Comparison of ENCODE assay signal across 1 cellular context in genomic region chr16:82083710-82084353, GRCh38.
TF ChIP-seq lines count a peak whose summit lies in the region.

No MANE protein-coding gene starts in this region.

TF ChIP-seq in HepG2, 621 proteins besides CTCF, POLR2A, EP300 and RAD21 (continued from another document and continues in another):
- TF ChIP-seq ZNF44 (CRISPR knock-in tag; IDR thresholded peaks at IDR 0.05) (0 out of 2 replicates have a peak, but pooled peaks have one; percentile 27), HNF4G (IDR thresholded peaks at IDR 0.05; ENCODE audit: borderline replicate concordance, low read depth, low read length) (peak; percentile 43; the same call in 1 of the 2 replicates), HNF4G (CRISPR knock-in tag; IDR thresholded peaks at IDR 0.05; ENCODE audit: borderline replicate concordance, low read depth) (no peak), NONO (IDR thresholded peaks at IDR 0.05) (no peak), NONO (CRISPR knock-in tag; conservative IDR thresholded peaks at IDR 0.05) (no peak), ATF7 (IDR thresholded peaks at IDR 0.05) (no peak), ATF7 (CRISPR knock-in tag; IDR thresholded peaks at IDR 0.05) (no peak), ZNF740 (CRISPR knock-in tag; IDR thresholded peaks at IDR 0.05) (0 out of 2 replicates have a peak, but pooled peaks have one; percentile 39), FLYWCH1 (CRISPR knock-in tag; IDR thresholded peaks at IDR 0.05) (no peak), PRPF4 (IDR thresholded peaks at IDR 0.05; ENCODE audit: low read depth, low read length, poor library complexity, severe bottlenecking) (no peak), ZGPAT (CRISPR knock-in tag; IDR thresholded peaks at IDR 0.05) (peak; percentile 36), GFI1 (CRISPR knock-in tag; IDR thresholded peaks at IDR 0.05; ENCODE audit: borderline replicate concordance) (peak; percentile 66), E2F5 (CRISPR knock-in tag; conservative IDR thresholded peaks at IDR 0.05) (no peak), ZNF720 (CRISPR knock-in tag; IDR thresholded peaks at IDR 0.05) (no peak), REL (CRISPR knock-in tag; conservative IDR thresholded peaks at IDR 0.05) (no peak), IKZF5 (CRISPR knock-in tag; IDR thresholded peaks at IDR 0.05) (no peak), ZNF660 (CRISPR knock-in tag; IDR thresholded peaks at IDR 0.05; ENCODE audit: borderline replicate concordance, low read depth) (0 out of 2 replicates have a peak, but pooled peaks have one; percentile 62), SP5 (CRISPR knock-in tag; IDR thresholded peaks at IDR 0.05; ENCODE audit: borderline replicate concordance, low read depth) (peak; percentile 60), GLI4 (CRISPR knock-in tag; IDR thresholded peaks at IDR 0.05; ENCODE audit: borderline replicate concordance) (no peak), TCF7 (IDR thresholded peaks at IDR 0.05; ENCODE audit: low read depth) (peak; percentile 50), ZNF264 (CRISPR knock-in tag; IDR thresholded peaks at IDR 0.05) (peak; percentile 43; the same call in 1 of the 2 replicates), ZNF501 (CRISPR knock-in tag; IDR thresholded peaks at IDR 0.05) (0 out of 2 replicates have a peak, but pooled peaks have one; percentile 63), ZNF615 (CRISPR knock-in tag; IDR thresholded peaks at IDR 0.05; ENCODE audit: borderline replicate concordance) (no peak), ATF2 (CRISPR knock-in tag; IDR thresholded peaks at IDR 0.05) (0 out of 2 replicates have a peak, but pooled peaks have one; percentile 37), NR2F6 (IDR thresholded peaks at IDR 0.05) (peak; percentile 83), NR2F6 (CRISPR knock-in tag; IDR thresholded peaks at IDR 0.05) (no peak; the same call in 1 of the 2 replicates), HIC2 (CRISPR knock-in tag; IDR thresholded peaks at IDR 0.05; ENCODE audit: low read depth) (peak; percentile 47), ZNF343 (CRISPR knock-in tag; IDR thresholded peaks at IDR 0.05) (no peak), ZBTB3 (CRISPR knock-in tag; IDR thresholded peaks at IDR 0.05; ENCODE audit: borderline replicate concordance, low read depth) (0 out of 2 replicates have a peak, but pooled peaks have one; percentile 26), GATAD1 (CRISPR knock-in tag; IDR thresholded peaks at IDR 0.05) (0 out of 2 replicates have a peak, but pooled peaks have one; percentile 10), ZSCAN25 (CRISPR knock-in tag; IDR thresholded peaks at IDR 0.05) (no peak), PITX1 (CRISPR knock-in tag; IDR thresholded peaks at IDR 0.05) (peak; percentile 75), AKAP8 (CRISPR knock-in tag; IDR thresholded peaks at IDR 0.05) (no peak), ZNF674 (CRISPR knock-in tag; IDR thresholded peaks at IDR 0.05; ENCODE audit: low read depth) (no peak), BCL3 (CRISPR knock-in tag; IDR thresholded peaks at IDR 0.05) (0 out of 2 replicates have a peak, but pooled peaks have one; percentile 31), SAP130 (CRISPR knock-in tag; IDR thresholded peaks at IDR 0.05; ENCODE audit: low read depth) (peak; percentile 66), HOMEZ (CRISPR knock-in tag; IDR thresholded peaks at IDR 0.05; ENCODE audit: low read depth) (peak; percentile 53), SOX13 (IDR thresholded peaks at IDR 0.05) (peak; percentile 44; the same call in 1 of the 2 replicates), SOX13 (CRISPR knock-in tag; conservative IDR thresholded peaks at IDR 0.05 in 1 of 2, IDR thresholded peaks at IDR 0.05 in 1 of 2) (peak in 1 of 2 experiments; percentile 52; a peak in 1 of 4 replicates), IRF1 (CRISPR knock-in tag; IDR thresholded peaks at IDR 0.05; ENCODE audit: low read depth) (no peak), ASH2L (IDR thresholded peaks at IDR 0.05; ENCODE audit: insufficient read length, low read depth, low read length) (peak; percentile 49), ARID3A (IDR thresholded peaks at IDR 0.05; ENCODE audit: low read depth, low read length) (peak; percentile 83), HNF1A (IDR thresholded peaks at IDR 0.05; ENCODE audit: low read depth) (peak; percentile 59), HNF1A (CRISPR knock-in tag; IDR thresholded peaks at IDR 0.05; ENCODE audit: borderline replicate concordance) (peak; percentile 18; the same call in 1 of the 2 replicates), KAT2B (IDR thresholded peaks at IDR 0.05; ENCODE audit: borderline replicate concordance, low read depth, low read length) (no peak), ZFX (CRISPR knock-in tag; IDR thresholded peaks at IDR 0.05; ENCODE audit: low read depth) (peak; percentile 58), SKI (IDR thresholded peaks at IDR 0.05; ENCODE audit: partially characterized antibody) (peak; percentile 48)
